15 cellular contexts compared by ENCODE assay signal in the genomic region with DNA sequence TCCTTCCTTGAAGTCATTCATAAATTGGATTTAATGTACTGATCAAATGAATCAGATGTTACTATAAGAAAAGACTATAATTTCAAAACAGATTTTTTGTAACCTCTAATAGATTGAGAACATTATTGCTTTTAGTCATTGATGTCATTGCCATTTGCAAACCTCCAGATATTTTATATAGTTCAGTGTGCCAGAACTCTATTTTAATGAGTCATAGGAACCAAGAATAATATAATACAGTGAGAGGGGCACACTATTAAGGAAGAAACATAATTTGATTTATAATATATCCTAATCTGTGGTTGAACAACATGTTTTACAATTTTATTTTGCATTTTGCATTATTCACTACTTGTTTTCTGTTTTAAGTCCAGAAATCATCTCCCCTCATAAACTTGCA.
DNase-seq lines count a peak whose midpoint lies in the region; ATAC-seq and TF ChIP-seq lines count a peak whose summit lies in the region.
"Had no signal": no experiment of that assay in that cellular context is flagged by ENCODE, and none has a peak within 500 bp of the region (broad histone marks: within the 10 kb centered on the region; RNA-seq: fewer than 3 reads in every experiment).

No MANE protein-coding gene starts in this region.

- H3K36me3 Mint-ChIP-seq in glutamatergic neuron (ENCODE audit: unreplicated experiment), result no peaks in the 10 kb centered on the region

- H3K36me3 ChIP-seq in left ventricle myocardium inferior (no peaks in the 10 kb centered on the region), mesenchymal stem cell (ENCODE audit: control insufficient read depth in 1 of 2, insufficient read depth in 2 of 2, low read depth in 1 of 2, low read length in 2 of 2) (no peaks in the 10 kb centered on the region), skeletal muscle tissue (ENCODE audit: control insufficient read depth in 3 of 3, insufficient read depth in 3 of 3, low read length in 3 of 3) (no peaks in the 10 kb centered on the region)
- H3K36me3 ChIP-seq: BLaER1 treated with 17β-estradiol and CSF1 and Interleukin-3, amounts not matched to agents 10 nM and 100 nM; HAP-1 had no signal

- no peak overlapping the region for H2AFZ ChIP-seq in mesenchymal stem cell (ENCODE audit: low read depth, low read length)

- H4K91ac ChIP-seq in mesenchymal stem cell (ENCODE audit: low read length), result no peak overlapping the region

- H3K9me3 Mint-ChIP-seq in glutamatergic neuron (ENCODE audit: unreplicated experiment), result no peaks in the 10 kb centered on the region
- H3K9me3 Mint-ChIP-seq: CD4-positive, alpha-beta T cell had no signal

- H2BK12ac ChIP-seq in mesenchymal stem cell (ENCODE audit: low read length in 2 of 2), result no peak overlapping the region

- H4K8ac ChIP-seq in mesenchymal stem cell (ENCODE audit: low read length), result no peak overlapping the region

- H3K27me3 ChIP-seq in left ventricle myocardium inferior (ENCODE audit: low read depth), result no peaks in the 10 kb centered on the region
- no peaks in the 10 kb centered on the region for H3K27me3 ChIP-seq in mesenchymal stem cell (ENCODE audit: control insufficient read depth in 1 of 2, insufficient read depth in 1 of 2, low read length in 2 of 2)
- no peaks in the 10 kb centered on the region for H3K27me3 ChIP-seq in skeletal muscle tissue (ENCODE audit: control insufficient read depth in 3 of 3, insufficient read depth in 3 of 3, low read length in 3 of 3)
- H3K27me3 ChIP-seq: BLaER1 treated with 17β-estradiol and CSF1 and Interleukin-3, amounts not matched to agents 10 nM and 100 nM had no signal

- H3K18ac ChIP-seq in mesenchymal stem cell (ENCODE audit: low read depth in 1 of 2, low read length in 2 of 2), result no peak overlapping the region

- TF ChIP-seq CTCF in left ventricle myocardium inferior (IDR thresholded peaks at IDR 0.05; ENCODE audit: borderline replicate concordance), result no peak
- no peak for TF ChIP-seq CTCF in glutamatergic neuron (IDR thresholded peaks at IDR 0.05; ENCODE audit: partially characterized antibody, unreplicated experiment)

- no peak overlapping the region for H2BK5ac ChIP-seq in mesenchymal stem cell (ENCODE audit: low read depth, low read length, poor library complexity, severe bottlenecking)

- no peak overlapping the region for H3K27ac Mint-ChIP-seq in glutamatergic neuron (ENCODE audit: unreplicated experiment)
- H3K27ac Mint-ChIP-seq: CD4-positive, alpha-beta T cell had no signal

- H3K23ac ChIP-seq in mesenchymal stem cell (ENCODE audit: low read length in 2 of 2), result no peak overlapping the region

- no peaks in the 10 kb centered on the region for H3K4me1 Mint-ChIP-seq in glutamatergic neuron (ENCODE audit: low read depth, unreplicated experiment)

- H3K14ac ChIP-seq in mesenchymal stem cell (ENCODE audit: low read length in 2 of 2), result no peak overlapping the region

- intact Hi-C loops in left ventricle myocardium inferior (cut with micrococcal nuclease) (no loop called here), left cardiac atrium (cut with DNase I) (no loop called here)

- H2AK5ac ChIP-seq in mesenchymal stem cell (ENCODE audit: low read length, severe bottlenecking), result no peak overlapping the region

- H3K4me3 ChIP-seq in left ventricle myocardium inferior (no peak overlapping the region), mesenchymal stem cell (ENCODE audit: insufficient read depth in 1 of 2, low read depth in 1 of 2, low read length in 2 of 2) (peak overlapping the region in 1 of 2 experiments; percentile 9), skeletal muscle tissue (ENCODE audit: low read length in 3 of 3) (no peak overlapping the region)
- H3K4me3 ChIP-seq: BLaER1 treated with 17β-estradiol and CSF1 and Interleukin-3, amounts not matched to agents 10 nM and 100 nM; HAP-1 had no signal

- H3K9ac ChIP-seq in mesenchymal stem cell (ENCODE audit: low read length), result peak overlapping the region; percentile 48
- H3K9ac ChIP-seq in skeletal muscle tissue (ENCODE audit: low read depth in 1 of 3, low read length in 3 of 3), result peak overlapping the region in 2 of 3 donors; percentile 4 to 11
- H3K9ac ChIP-seq: BLaER1 treated with 17β-estradiol and CSF1 and Interleukin-3, amounts not matched to agents 10 nM and 100 nM had no signal

- H3K4ac ChIP-seq in mesenchymal stem cell (ENCODE audit: low read depth in 1 of 2, low read length in 2 of 2), result no peak overlapping the region

- no peak for ATAC-seq in left cardiac atrium
- no peak for ATAC-seq in HG02763 (IDR thresholded peaks at IDR 0.05; ENCODE audit: unreplicated experiment)

- no peak overlapping the region for H3K4me3 Mint-ChIP-seq in glutamatergic neuron (ENCODE audit: unreplicated experiment)
- H3K4me3 Mint-ChIP-seq: CD4-positive, alpha-beta T cell had no signal

- H3K27me3 Mint-ChIP-seq in glutamatergic neuron (ENCODE audit: unreplicated experiment), result no peaks in the 10 kb centered on the region
- H3K27me3 Mint-ChIP-seq: CD4-positive, alpha-beta T cell had no signal

- H3K4me1 ChIP-seq in left ventricle myocardium inferior, result peaks cover 22% of the 10 kb centered on the region
- no peaks in the 10 kb centered on the region for H3K4me1 ChIP-seq in mesenchymal stem cell (ENCODE audit: control insufficient read depth, insufficient read depth, low read depth, low read length)
- peaks cover 5 to 18% (median 8%) of the 10 kb centered on the region in 3 donors for H3K4me1 ChIP-seq in skeletal muscle tissue (ENCODE audit: control insufficient read depth in 3 of 3, insufficient read depth in 3 of 3, low read length in 3 of 3)
- H3K4me1 ChIP-seq: BLaER1 treated with 17β-estradiol and CSF1 and Interleukin-3, amounts not matched to agents 10 nM and 100 nM; HAP-1 had no signal

- H3K79me1 ChIP-seq in mesenchymal stem cell (replicated peaks; ENCODE audit: low read length, poor library complexity, severe bottlenecking), result no peaks in the 10 kb centered on the region

- H3K27ac ChIP-seq in left ventricle myocardium inferior (replicated peaks) (peak overlapping the region; percentile 51), mesenchymal stem cell (ENCODE audit: low read length, poor library complexity, severe bottlenecking) (no peak overlapping the region), skeletal muscle tissue (ENCODE audit: low read depth, low read length) (peak overlapping the region; percentile 84)
- H3K27ac ChIP-seq: BLaER1 treated with 17β-estradiol and CSF1 and Interleukin-3, amounts not matched to agents 10 nM and 100 nM; HL-60 had no signal

- DNase-seq in left ventricle myocardium inferior (no peak), left cardiac atrium (no peak), mesenchymal stem cell (no peak), Kasumi-1 (lab: John Stamatoyannopoulos, UW) (no peak), glutamatergic neuron (no peak)
- DNase-seq: 8988T; ACHN; Calu3; CD4-positive, alpha-beta T cell; DMS 273 treated with DMSO at 0.1 percent for 48 hours had no signal

- H3K4me2 ChIP-seq in mesenchymal stem cell (ENCODE audit: low read length, poor library complexity, severe bottlenecking), result no peak overlapping the region
- H3K4me2 ChIP-seq: BLaER1 treated with 17β-estradiol and CSF1 and Interleukin-3, amounts not matched to agents 10 nM and 100 nM had no signal

- H2BK120ac ChIP-seq in mesenchymal stem cell (ENCODE audit: low read depth, low read length), result no peak overlapping the region

- no peaks in the 10 kb centered on the region for H3K9me3 ChIP-seq in left ventricle myocardium inferior (replicated peaks)
- no peaks in the 10 kb centered on the region for H3K9me3 ChIP-seq in mesenchymal stem cell (ENCODE audit: control insufficient read depth, low read length)
- H3K9me3 ChIP-seq in skeletal muscle tissue (ENCODE audit: control insufficient read depth in 3 of 3, low read length in 3 of 3), result no peaks in the 10 kb centered on the region
- H3K9me3 ChIP-seq: BLaER1 treated with 17β-estradiol and CSF1 and Interleukin-3, amounts not matched to agents 10 nM and 100 nM; HAP-1 had no signal

- H2BK15ac ChIP-seq in mesenchymal stem cell (ENCODE audit: low read depth, poor library complexity, severe bottlenecking), result no peak overlapping the region
